Comparison of ENCODE assay signal across 20 cellular contexts in the genomic region with DNA sequence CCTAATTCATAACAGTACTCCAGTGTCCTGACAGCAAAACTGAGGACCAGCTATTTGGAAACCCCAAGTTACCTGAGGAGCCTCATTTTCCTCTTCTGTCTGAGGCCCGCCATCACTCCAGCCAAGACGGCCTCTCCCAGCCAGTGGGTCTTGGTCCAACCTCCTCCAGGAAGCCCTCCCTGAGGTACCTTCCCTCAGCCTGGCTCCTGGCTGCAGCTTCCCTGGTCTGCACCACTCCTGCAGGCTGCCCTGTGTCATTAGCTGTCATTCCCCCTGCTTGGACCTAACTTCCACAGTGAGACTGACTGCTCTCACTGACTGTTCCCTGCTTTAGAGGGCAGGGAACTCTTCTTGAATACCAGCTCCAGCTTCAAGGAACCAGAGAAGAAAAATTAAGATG.
"Had no signal": no experiment of that assay in that cellular context is flagged by ENCODE, and none has a peak within 500 bp of the region (broad histone marks: within the 10 kb centered on the region; RNA-seq: fewer than 3 reads in every experiment).

No MANE protein-coding gene starts in this region.

- H3K27me3 ChIP-seq: ascending aorta, esophagus muscularis mucosa, heart right ventricle, upper lobe of right lung had no signal

- H3K27ac ChIP-seq: ascending aorta, esophagus muscularis mucosa, heart right ventricle, left ventricle myocardium inferior, neutrophil, parathyroid adenoma, upper lobe of right lung had no signal

- DNase-seq: activated B cell treated with CpG ODN at 0.5 μM for 24 hours; activated CD4-positive, alpha-beta T cell treated with anti-CD3 and anti-CD28 coated beads for 48 hours; activated CD8-positive, alpha-beta T cell treated with anti-CD3 and anti-CD28 coated beads for 36 hours; activated effector memory CD4-positive, alpha-beta T cell treated with Interleukin-2 at 50 U/mL for 16 hours; activated naive CD4-positive, alpha-beta T cell treated with anti-CD3 and anti-CD28 coated beads, Interleukin-2, amount 10 ng/mL, durations not matched to agents 7 days and 5 days; activated T-cell treated with anti-CD3 and anti-CD28 coated beads, Interleukin-2, amount 50 U/mL, for 1 hour; cerebellar nuclear complex; effector CD8-positive, alpha-beta T cell; heart right ventricle; left ventricle myocardium inferior; naive thymus-derived CD4-positive, alpha-beta T cell; stimulated activated CD4-positive, alpha-beta T cell treated with anti-CD3 and anti-CD28 coated beads, Interleukin-4, amount 100 ng/mL, for 4 hours; stimulated activated naive CD4-positive, alpha-beta T cell; T-cell; upper lobe of right lung had no signal

- H3K4me1 ChIP-seq: parathyroid adenoma, upper lobe of right lung had no signal

- ATAC-seq: activated CD8-positive, alpha-beta T cell treated with anti-CD3 and anti-CD28 coated beads for 36 hours; naive thymus-derived CD4-positive, alpha-beta T cell; sciatic nerve; T-cell had no signal

- H2AFZ ChIP-seq: parathyroid adenoma had no signal

- H3K9ac ChIP-seq: parathyroid adenoma had no signal

- H3K9me3 ChIP-seq: ascending aorta, esophagus muscularis mucosa, heart right ventricle, left ventricle myocardium inferior, neutrophil, upper lobe of right lung had no signal

- H3K36me3 ChIP-seq: ascending aorta, neutrophil, upper lobe of right lung had no signal

- H3K79me2 ChIP-seq: parathyroid adenoma had no signal

- H3K4me3 ChIP-seq: ascending aorta, esophagus muscularis mucosa, heart right ventricle, left ventricle myocardium inferior, upper lobe of right lung had no signal
